Comparison of ENCODE assay signal across 32 cellular contexts in the genomic region with DNA sequence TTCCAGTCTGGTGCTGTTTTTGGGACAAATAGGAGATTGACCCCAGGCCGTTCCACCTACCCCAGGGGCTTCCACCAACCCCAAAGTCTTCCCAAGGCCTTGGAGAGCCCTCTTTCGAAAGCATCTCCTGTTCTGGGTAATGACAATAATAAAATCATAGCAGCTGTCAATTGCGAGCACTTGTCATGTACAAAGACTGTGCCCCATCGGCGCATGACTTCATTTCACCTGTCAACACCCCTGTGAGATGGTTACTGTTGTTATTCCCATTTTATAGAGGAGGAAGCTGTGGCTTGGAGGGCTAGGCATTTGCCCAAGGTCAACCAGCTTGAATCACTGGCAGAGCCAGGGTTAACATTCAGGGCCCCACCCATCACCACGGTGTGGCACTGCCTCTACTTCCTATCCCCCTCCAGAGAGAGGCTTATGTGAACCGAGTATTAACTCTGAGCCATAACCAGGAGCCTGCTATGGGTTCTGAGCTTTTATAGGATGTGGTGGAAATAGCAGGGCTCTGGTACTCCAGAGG. TPM values are rescaled to one million over a fixed set of nuclear protein-coding genes. Genes with fewer than 3 reads are reported as not detected.
DNase-seq lines count a peak whose midpoint lies in the region; ATAC-seq and TF ChIP-seq lines count a peak whose summit lies in the region.
"Had no signal": no experiment of that assay in that cellular context is flagged by ENCODE, and none has a peak within 500 bp of the region (broad histone marks: within the 10 kb centered on the region; RNA-seq: fewer than 3 reads in every experiment).

No MANE protein-coding gene starts in this region.

- no peak overlapping the region for H2BK20ac ChIP-seq in H9 (ENCODE audit: low read depth, low read length, poor library complexity, severe bottlenecking)

- peak overlapping the region; percentile 28 to 80 for H3K9ac ChIP-seq in colonic mucosa (ENCODE audit: low read depth in 2 of 2, low read length in 2 of 2)
- H3K9ac ChIP-seq in H9 (ENCODE audit: extremely low read depth, insufficient read length, low read length) = no peak overlapping the region
- no peak overlapping the region for H3K9ac ChIP-seq in mesenchymal stem cell (ENCODE audit: low read length)

- H3K4me3 ChIP-seq in breast epithelium (no peak overlapping the region), colonic mucosa (no peak overlapping the region), right lobe of liver (no peak overlapping the region), WERI-Rb-1 (ENCODE audit: low read depth, low read length) (no peak overlapping the region), mesenchymal stem cell (ENCODE audit: insufficient read depth in 1 of 2, low read depth in 1 of 2, low read length in 2 of 2) (no peak overlapping the region)
- H3K4me3 ChIP-seq: ovary, smooth muscle cell, testis had no signal

- no peak overlapping the region for H3K4ac ChIP-seq in H9 (ENCODE audit: low read depth, low read length)
- no peak overlapping the region for H3K4ac ChIP-seq in mesenchymal stem cell (ENCODE audit: low read depth in 1 of 2, low read length in 2 of 2)

- H3K14ac ChIP-seq in H9 (ENCODE audit: insufficient read depth, low read length) (no peak overlapping the region), mesenchymal stem cell (ENCODE audit: low read length in 2 of 2) (no peak overlapping the region)

- H2BK5ac ChIP-seq in H9 (ENCODE audit: insufficient read length, low read length) (no peak overlapping the region), mesenchymal stem cell (ENCODE audit: low read depth, low read length, poor library complexity, severe bottlenecking) (no peak overlapping the region)

- H4K20me1 ChIP-seq in H9 (ENCODE audit: control insufficient read depth, insufficient read depth, insufficient read length) = no peaks in the 10 kb centered on the region

- no peaks in the 10 kb centered on the region for H3K36me3 Mint-ChIP-seq in MCF 10A (ENCODE audit: insufficient read depth, unreplicated experiment)
- H3K36me3 Mint-ChIP-seq in H9 (ENCODE audit: insufficient read depth in 1 of 3, low read depth in 3 of 3) = no peaks in the 10 kb centered on the region
- H3K36me3 Mint-ChIP-seq: activated naive CD4-positive, alpha-beta T cell treated with anti-CD3 and anti-CD28 coated beads, Interleukin-2, amount 50 U/mL, for 24 hours had no signal

- H4K5ac ChIP-seq in H9 (ENCODE audit: insufficient read length, low read depth, low read length) = no peak overlapping the region

- H3K23ac ChIP-seq in H9 (ENCODE audit: insufficient read length, low read depth, low read length) (no peak overlapping the region), mesenchymal stem cell (ENCODE audit: low read length in 2 of 2) (no peak overlapping the region)

- CTCF ChIA-PET in MCF 10A (lab: Yijun Ruan, JAX) = interaction anchor here (0.6 to 3.9 kb wide), 13 partner anchors 15 to 195 kb away, joined by 3 to 23 read pairs (median 4); no protein-coding TSS in a partner anchor

- POLR2A ChIA-PET in MCF 10A (lab: Yijun Ruan, JAX) = interaction anchor here (1.0 to 3.9 kb wide), 19 partner anchors 8 to 949 kb away, joined by 3 to 29 read pairs (median 5); partner anchors contain the start of genes FITM2, SRSF6 and TTPAL

- TF ChIP-seq CTCF in MCF 10A (IDR thresholded peaks at IDR 0.05; ENCODE audit: unreplicated experiment) = no peak
- no peak for TF ChIP-seq CTCF in breast epithelium (IDR thresholded peaks at IDR 0.05)
- TF ChIP-seq CTCF in colonic mucosa (IDR thresholded peaks at IDR 0.05) = no peak
- no peak for TF ChIP-seq CTCF in right lobe of liver (IDR thresholded peaks at IDR 0.05)
- TF ChIP-seq CTCF in H9 (conservative IDR thresholded peaks at IDR 0.05) = no peak
- no peak for TF ChIP-seq CTCF in WERI-Rb-1 (IDR thresholded peaks at IDR 0.05; ENCODE audit: low read depth, low read length)

- H3K4me3 Mint-ChIP-seq in MCF 10A (ENCODE audit: unreplicated experiment) (no peak overlapping the region), H9 (no peak overlapping the region)
- H3K4me3 Mint-ChIP-seq: activated naive CD4-positive, alpha-beta T cell treated with anti-CD3 and anti-CD28 coated beads, Interleukin-2, amount 50 U/mL, for 24 hours; HFFc6 had no signal

- H2BK120ac ChIP-seq in H9 (ENCODE audit: low read depth, low read length, poor library complexity, severe bottlenecking) (no peak overlapping the region), mesenchymal stem cell (ENCODE audit: low read depth, low read length) (no peak overlapping the region)

- H3K4me1 ChIP-seq in breast epithelium (no peaks in the 10 kb centered on the region), colonic mucosa (no peaks in the 10 kb centered on the region), right lobe of liver (peaks cover 0 to 67% (median 22%) of the 10 kb centered on the region in 4 donors), H9 (ENCODE audit: insufficient read depth, low read length) (no peaks in the 10 kb centered on the region), mesenchymal stem cell (ENCODE audit: control insufficient read depth, insufficient read depth, low read depth, low read length) (peaks cover 18% of the 10 kb centered on the region)

- peaks cover 7% of the 10 kb centered on the region for H3K9me3 Mint-ChIP-seq in MCF 10A (ENCODE audit: unreplicated experiment)
- peaks cover 0 to 3% of the 10 kb centered on the region in 2 experiments; a peak in 2 of 5 replicates for H3K9me3 Mint-ChIP-seq in H9
- H3K9me3 Mint-ChIP-seq: activated naive CD4-positive, alpha-beta T cell treated with anti-CD3 and anti-CD28 coated beads, Interleukin-2, amount 50 U/mL, for 24 hours had no signal

- H3K56ac ChIP-seq in H9 (ENCODE audit: insufficient read length, low read depth, low read length) = no peak overlapping the region

- no peak overlapping the region for H2BK12ac ChIP-seq in H9 (ENCODE audit: insufficient read length, low read depth, low read length)
- no peak overlapping the region for H2BK12ac ChIP-seq in mesenchymal stem cell (ENCODE audit: low read length in 2 of 2)

- H3K27me3 Mint-ChIP-seq in MCF 10A (ENCODE audit: insufficient read depth, unreplicated experiment) (no peaks in the 10 kb centered on the region), H9 (ENCODE audit: low read depth) (peaks cover 4% of the 10 kb centered on the region)
- H3K27me3 Mint-ChIP-seq: activated naive CD4-positive, alpha-beta T cell treated with anti-CD3 and anti-CD28 coated beads, Interleukin-2, amount 50 U/mL, for 24 hours had no signal

- H3K27ac Mint-ChIP-seq in MCF 10A (ENCODE audit: low read depth, unreplicated experiment) = peak overlapping the region; percentile 59
- no peak overlapping the region for H3K27ac Mint-ChIP-seq in H9
- H3K27ac Mint-ChIP-seq: activated naive CD4-positive, alpha-beta T cell treated with anti-CD3 and anti-CD28 coated beads, Interleukin-2, amount 50 U/mL, for 24 hours; HFFc6 had no signal

- intact Hi-C loops in MCF 10A (cut with micrococcal nuclease) = no loop called here
- intact Hi-C loops in breast epithelium (cut with DNase I; ENCODE audit: low total_unique reads) = no loop called here
- intact Hi-C loops in colonic mucosa (cut with DNase I) = no loop called here
- intact Hi-C loops in right lobe of liver (cut with DNase I) = loop anchor here in 1 of 2 donors (10.0 kb wide), 1 partner anchor 48 kb away; no protein-coding TSS in a partner anchor

- H3K27ac ChIP-seq in breast epithelium = no peak overlapping the region
- peak overlapping the region; percentile 93 for H3K27ac ChIP-seq in colonic mucosa
- H3K27ac ChIP-seq in right lobe of liver = peak overlapping the region in 2 of 3 donors; percentile 36 to 37
- H3K27ac ChIP-seq in H9 (ENCODE audit: insufficient read length, low read depth, low read length) = no peak overlapping the region
- no peak overlapping the region for H3K27ac ChIP-seq in WERI-Rb-1
- no peak overlapping the region for H3K27ac ChIP-seq in mesenchymal stem cell (ENCODE audit: low read length, poor library complexity, severe bottlenecking)
- H3K27ac ChIP-seq: C4-2B, ovary, testis, VCaP had no signal

- no peaks in the 10 kb centered on the region for H3K27me3 ChIP-seq in breast epithelium
- H3K27me3 ChIP-seq in colonic mucosa = no peaks in the 10 kb centered on the region
- H3K27me3 ChIP-seq in right lobe of liver = no peaks in the 10 kb centered on the region
- no peaks in the 10 kb centered on the region for H3K27me3 ChIP-seq in H9 (ENCODE audit: insufficient read depth, low read length)
- no peaks in the 10 kb centered on the region for H3K27me3 ChIP-seq in WERI-Rb-1 (ENCODE audit: insufficient read depth, low read depth, severe bottlenecking)
- H3K27me3 ChIP-seq in mesenchymal stem cell (ENCODE audit: control insufficient read depth in 1 of 2, insufficient read depth in 1 of 2, low read length in 2 of 2) = peaks cover 10 to 61% of the 10 kb centered on the region in 2 experiments
- H3K27me3 ChIP-seq: ovary, testis had no signal

- WGBS in right lobe of liver (ENCODE audit: insufficient coverage, low coverage, low lambda C conversion rate, missing lambda C conversion rate) = 67% methylated on average over 7 of the region's 7 CpGs
- no CpG with 5 or more reads among the region's 7 CpGs for WGBS in H9 (ENCODE audit: extremely low coverage, insufficient read length, low lambda C conversion rate)
- WGBS in mesenchymal stem cell = 86% methylated on average over 6 of the region's 7 CpGs

- H4K91ac ChIP-seq in H9 (ENCODE audit: insufficient read length, low read depth, low read length) (no peak overlapping the region), mesenchymal stem cell (ENCODE audit: low read length) (no peak overlapping the region)

- H3K79me2 ChIP-seq in H9 (ENCODE audit: insufficient read depth, low read length) = no peaks in the 10 kb centered on the region

- H3K4me1 Mint-ChIP-seq in MCF 10A (ENCODE audit: insufficient read depth, unreplicated experiment) = peaks cover 19% of the 10 kb centered on the region
- H3K4me1 Mint-ChIP-seq in H9 = no peaks in the 10 kb centered on the region
- H3K4me1 Mint-ChIP-seq: activated naive CD4-positive, alpha-beta T cell treated with anti-CD3 and anti-CD28 coated beads, Interleukin-2, amount 50 U/mL, for 24 hours had no signal

- H3T11ph ChIP-seq in H9 (ENCODE audit: low read length) = no peak overlapping the region

- no peak for ATAC-seq in right lobe of liver
- ATAC-seq: left ventricle myocardium superior; Panc1; stimulated activated naive CD8-positive, alpha-beta T cell treated with anti-CD3 and anti-CD28 coated beads, Interleukin-15, Interleukin-2, amounts not matched to agents 100 U/mL and 50 U/mL, for 24 hours had no signal

- H3K36me3 ChIP-seq in breast epithelium (no peaks in the 10 kb centered on the region), colonic mucosa (no peaks in the 10 kb centered on the region), right lobe of liver (peaks cover 0 to 54% (median 26%) of the 10 kb centered on the region in 4 donors), WERI-Rb-1 (no peaks in the 10 kb centered on the region), mesenchymal stem cell (ENCODE audit: control insufficient read depth in 1 of 2, insufficient read depth in 2 of 2, low read depth in 1 of 2, low read length in 2 of 2) (no peaks in the 10 kb centered on the region)
- H3K36me3 ChIP-seq: ovary had no signal

- no peak overlapping the region for H4K8ac ChIP-seq in H9 (replicated peaks; ENCODE audit: insufficient read length, low read depth, low read length)
- H4K8ac ChIP-seq in mesenchymal stem cell (ENCODE audit: low read length) = no peak overlapping the region

- TF ChIP-seq POLR2A in breast epithelium (IDR thresholded peaks at IDR 0.05) = no peak
- TF ChIP-seq POLR2A in right lobe of liver (IDR thresholded peaks at IDR 0.05) = no peak

- no peaks in the 10 kb centered on the region for H3K79me1 ChIP-seq in H9 (ENCODE audit: insufficient read depth, low read depth, low read length, poor library complexity, severe bottlenecking)
- H3K79me1 ChIP-seq in mesenchymal stem cell (replicated peaks; ENCODE audit: low read length, poor library complexity, severe bottlenecking) = no peaks in the 10 kb centered on the region

- no peak overlapping the region for H2BK15ac ChIP-seq in H9 (ENCODE audit: low read depth, low read length)
- H2BK15ac ChIP-seq in mesenchymal stem cell (ENCODE audit: low read depth, poor library complexity, severe bottlenecking) = no peak overlapping the region

- no peaks in the 10 kb centered on the region for H3K23me2 ChIP-seq in H9 (ENCODE audit: insufficient read length, low read depth, low read length, poor library complexity, severe bottlenecking)

- H3K18ac ChIP-seq in H9 (ENCODE audit: insufficient read length, low read depth, low read length) (no peak overlapping the region), mesenchymal stem cell (ENCODE audit: low read depth in 1 of 2, low read length in 2 of 2) (no peak overlapping the region)

- H3K9me3 ChIP-seq in breast epithelium (no peaks in the 10 kb centered on the region), colonic mucosa (no peaks in the 10 kb centered on the region), right lobe of liver (no peaks in the 10 kb centered on the region), H9 (ENCODE audit: control insufficient read depth, low read depth, low read length) (no peaks in the 10 kb centered on the region), WERI-Rb-1 (ENCODE audit: severe bottlenecking) (no peaks in the 10 kb centered on the region), mesenchymal stem cell (ENCODE audit: control insufficient read depth, low read length) (no peaks in the 10 kb centered on the region)
- H3K9me3 ChIP-seq: ovary, testis had no signal

- H3K4me2 ChIP-seq in H9 (ENCODE audit: insufficient read depth, insufficient read length, low read length) (no peak overlapping the region), mesenchymal stem cell (ENCODE audit: low read length, poor library complexity, severe bottlenecking) (no peak overlapping the region)
- H3K4me2 ChIP-seq: smooth muscle cell had no signal

- H2AFZ ChIP-seq in H9 (ENCODE audit: low read length) (no peak overlapping the region), mesenchymal stem cell (ENCODE audit: low read depth, low read length) (no peak overlapping the region)

- no TSS peak for BruUV-seq in MCF 10A (replicated peaks; lab: Mats Ljungman, UMichigan)

- DNase-seq in MCF 10A (ENCODE audit: unreplicated experiment) = no peak
- DNase-seq in breast epithelium (ENCODE audit: low spot score in 2 of 2) = no peak
- DNase-seq in colonic mucosa = peak; percentile 88
- peak in 1 of 3 donors; percentile 22 for DNase-seq in right lobe of liver
- DNase-seq in H9 = no peak
- DNase-seq in WERI-Rb-1 = no peak
- DNase-seq in DMS79 (lab: John Stamatoyannopoulos, UW) = no peak
- no peak for DNase-seq in mesenchymal stem cell
- DNase-seq: 8988T; activated CD4-positive, alpha-beta T cell treated with anti-CD3 and anti-CD28 coated beads for 4 hours; activated CD8-positive, alpha-beta memory T cell treated with anti-CD3 and anti-CD28 coated beads for 24 hours; activated T-cell treated with anti-CD3 and anti-CD28 coated beads for 4 hours; amygdala; DND-41; effector CD4-positive, alpha-beta T cell; glutamatergic neuron; left ventricle myocardium superior; NCI-H2081; NCI-H526; ovary; SIG-M5; stimulated activated naive CD8-positive, alpha-beta T cell treated with anti-CD3 and anti-CD28 coated beads, Interleukin-15, Interleukin-2, amounts not matched to agents 100 U/mL and 50 U/mL, for 24 hours; testis had no signal

- no peak overlapping the region for H2AK5ac ChIP-seq in H9 (ENCODE audit: insufficient read length, low read length)
- H2AK5ac ChIP-seq in mesenchymal stem cell (ENCODE audit: low read length, severe bottlenecking) = no peak overlapping the region

RNA-seq across cellular contexts. Expression of gene HNF4A, which starts 51.1 kb away (rescaled TPM):
- total RNA-seq in MCF 10A (2022) = 0.22 TPM in 1 of 2 replicates, not detected in the other
- total RNA-seq in breast epithelium = 1 to 10 TPM in 1 of 3 donors, not detected in 2; 1.6 TPM
- total RNA-seq in colonic mucosa = 100 to 1,000 TPM; 288 to 346 TPM
- total RNA-seq in right lobe of liver = 100 to 1,000 TPM; 101 to 255 (median 157) TPM
- 0.04 TPM in 1 of 2 replicates, not detected in the other for total RNA-seq in H9 (2021)
- not detected for polyA plus RNA-seq in mesenchymal stem cell (2013, experiment 1 of 2)
- polyA plus RNA-seq in mesenchymal stem cell (2013, experiment 2 of 2) = not detected
- total RNA-seq: HFFc6, left ventricle myocardium superior, mononuclear cell, smooth muscle cell, urinary bladder had no signal
- polyA plus RNA-seq: neural cell, smooth muscle cell had no signal

Comparison
In these comparisons a context has a peak if more than half of its experiments do, and no peak if none do; other contexts are left out.
1. H3K27ac ChIP-seq: peak in colonic mucosa (single experiment) and right lobe of liver (2 of 3); none in breast epithelium (0 of 2), H9 (single experiment), WERI-Rb-1 (single experiment) and mesenchymal stem cell (single experiment).
2. H3K9ac ChIP-seq: peak in colonic mucosa (2 of 2); none in H9 (single experiment) and mesenchymal stem cell (single experiment).
3. RNA of gene HNF4A, which starts 51.1 kb away (total RNA-seq): 288 to 346 TPM in colonic mucosa and 101 to 255 TPM in right lobe of liver; 0.22 TPM in MCF 10A, 1.6 TPM in breast epithelium and 0.04 TPM in H9; every median in the first group is over 10 times any median in the second.